Comparison of ENCODE assay signal across 9 cellular contexts in genomic region chr2:118834901-118835738, GRCh38. TPM values are rescaled to one million over a fixed set of nuclear protein-coding genes. Genes with fewer than 3 reads are reported as not detected.
A peak's percentile ranks its signal among the peaks of the same experiment; 100 is the strongest.
DNase-seq lines count a peak whose midpoint lies in the region; ATAC-seq and TF ChIP-seq lines count a peak whose summit lies in the region.
"Had no signal": no experiment of that assay in that cellular context is flagged by ENCODE, and none has a peak within 500 bp of the region (broad histone marks: within the 10 kb centered on the region; RNA-seq: fewer than 3 reads in every experiment).

No MANE protein-coding gene starts in this region.

- H3K9me3 ChIP-seq in Panc1 (ENCODE audit: control insufficient read depth, insufficient read depth, low read depth, low read length) (no peaks in the 10 kb centered on the region), osteoblast (ENCODE audit: low read depth, low read length) (no peaks in the 10 kb centered on the region), gastroesophageal sphincter (no peaks in the 10 kb centered on the region)
- H3K9me3 ChIP-seq: ovary had no signal

- H3K4me1 ChIP-seq in Panc1 (ENCODE audit: control insufficient read depth, insufficient read depth, low read length) (no peaks in the 10 kb centered on the region), osteoblast (ENCODE audit: insufficient read depth, low read length) (peaks cover 6% of the 10 kb centered on the region), gastroesophageal sphincter (peaks cover 0 to 33% (median 14%) of the 10 kb centered on the region in 3 donors)

- no peak for TF ChIP-seq EP300 in gastroesophageal sphincter (IDR thresholded peaks at IDR 0.05)

- in situ Hi-C loops in Panc1 (cut with HindIII; ENCODE audit: low pct_unique_long_range_greater_than_20kb, low sequenced_read_pairs) = no loop called here

- no peaks in the 10 kb centered on the region for H3K36me3 ChIP-seq in BJ (ENCODE audit: control insufficient read depth, insufficient read depth, low read length)
- H3K36me3 ChIP-seq in Panc1 (ENCODE audit: control insufficient read depth, insufficient read depth, low read length) = no peaks in the 10 kb centered on the region
- no peaks in the 10 kb centered on the region for H3K36me3 ChIP-seq in osteoblast (ENCODE audit: insufficient read depth, low read length)
- H3K36me3 ChIP-seq in gastroesophageal sphincter = no peaks in the 10 kb centered on the region
- H3K36me3 ChIP-seq: ovary had no signal

- TF ChIP-seq POLR2A in gastroesophageal sphincter (IDR thresholded peaks at IDR 0.05) = no peak

- DNase-seq in BJ (ENCODE audit: low read depth) (no peak), Panc1 (ENCODE audit: low read depth, low spot score) (no peak), fibroblast of mammary gland (ENCODE audit: low read depth) (no peak), osteoblast (ENCODE audit: insufficient read length, low spot score, missing footprints) (no peak)
- DNase-seq: ovary had no signal

- POLR2A ChIA-PET in BJ (lab: Charles Lee) (no interaction called here), Panc1 (lab: Charles Lee) (no interaction called here)

- 3 to 7% methylated on average over 3 to 26 of the region's 60 CpGs for WGBS in gastroesophageal sphincter (ENCODE audit: low coverage in 1 of 2), 2 donors

- no peaks in the 10 kb centered on the region for H4K20me1 ChIP-seq in osteoblast (ENCODE audit: insufficient read depth, low read length)

- no TSS peak for BruUV-seq in Panc1 (replicated peaks; lab: Mats Ljungman, UMichigan)

- H3K27ac ChIP-seq in Panc1 (ENCODE audit: low read length) (no peak overlapping the region), osteoblast (ENCODE audit: low read depth, low read length) (no peak overlapping the region), gastroesophageal sphincter (no peak overlapping the region)
- H3K27ac ChIP-seq: ovary had no signal

- CTCF ChIA-PET in BJ (lab: Yijun Ruan, JAX) (interaction anchor here (0.6 to 1.2 kb wide), 3 partner anchors 7 to 74 kb away, joined by 3 read pairs; no protein-coding TSS in a partner anchor), Panc1 (lab: Charles Lee) (no interaction called here)

- TF ChIP-seq CTCF in BJ (IDR thresholded peaks at IDR 0.05; ENCODE audit: insufficient read depth, low read depth, low read length) = no peak
- TF ChIP-seq CTCF in Panc1 (IDR thresholded peaks at IDR 0.05) = no peak
- no peak for TF ChIP-seq CTCF in fibroblast of mammary gland (conservative IDR thresholded peaks at IDR 0.05; ENCODE audit: control insufficient read depth, insufficient read depth, low read depth, low read length)
- no peak for TF ChIP-seq CTCF in osteoblast (IDR thresholded peaks at IDR 0.05; ENCODE audit: extremely low read depth, low read depth, low read length)
- no peak for TF ChIP-seq CTCF in gastroesophageal sphincter (IDR thresholded peaks at IDR 0.05)

- intact Hi-C loops in Panc1 (cut with micrococcal nuclease; ENCODE audit: unreplicated experiment) = no loop called here

- ATAC-seq in Panc1 (peak; percentile 65), GM18867 (IDR thresholded peaks at IDR 0.05; ENCODE audit: unreplicated experiment) (no peak), GM21447 (IDR thresholded peaks at IDR 0.05; ENCODE audit: unreplicated experiment) (no peak), HG02852 (IDR thresholded peaks at IDR 0.05; ENCODE audit: unreplicated experiment) (no peak), gastroesophageal sphincter (no peak)

- peak overlapping the region; percentile 74 for H2AFZ ChIP-seq in osteoblast (ENCODE audit: low read length)

- H3K4me3 ChIP-seq in BJ (ENCODE audit: low read depth, low read length) = peak overlapping the region; percentile 31
- peak overlapping the region; percentile 41 to 54 for H3K4me3 ChIP-seq in Panc1 (ENCODE audit: low read depth in 2 of 2, low read length in 2 of 2)
- peak overlapping the region; percentile 56 for H3K4me3 ChIP-seq in fibroblast of mammary gland (ENCODE audit: control insufficient read depth, low read depth, low read length)
- peak overlapping the region; percentile 69 for H3K4me3 ChIP-seq in osteoblast (ENCODE audit: insufficient read depth, low read length)
- H3K4me3 ChIP-seq in gastroesophageal sphincter = peak overlapping the region in 1 of 2 donors; percentile 50

- H3K27me3 ChIP-seq in BJ (ENCODE audit: control insufficient read depth, insufficient read depth, low read length) (peaks cover 56% of the 10 kb centered on the region), Panc1 (ENCODE audit: control insufficient read depth, insufficient read depth, low read length) (peaks cover 5% of the 10 kb centered on the region), osteoblast (ENCODE audit: insufficient read depth, low read length) (peaks cover 61% of the 10 kb centered on the region), gastroesophageal sphincter (peaks cover 100% of the 10 kb centered on the region)
- H3K27me3 ChIP-seq: ovary had no signal

- H3K4me2 ChIP-seq in osteoblast (ENCODE audit: insufficient read depth, low read length) = peak overlapping the region; percentile 75

- no peaks in the 10 kb centered on the region for H3K79me2 ChIP-seq in osteoblast (ENCODE audit: insufficient read depth, low read length)

RNA-seq across cellular contexts. Expression of gene EN1, which starts 12.3 kb away (rescaled TPM):
- not detected in 2 replicates for polyA plus RNA-seq in BJ (2011; rRNA removed)
- polyA minus RNA-seq in BJ (2011; rRNA and poly(A)+ RNA removed) = not detected in 2 replicates
- 0.26 TPM for total RNA-seq in Panc1 (2021; ENCODE audit: unreplicated experiment)
- 0.41 TPM for polyA plus RNA-seq in Panc1 (2012; ENCODE audit: insufficient read length)
- total RNA-seq in osteoblast = 0.29 and 0.72 TPM in 2 replicates
- total RNA-seq in gastroesophageal sphincter = under 1 TPM in 2 of 4 donors, not detected in 2; 0.13 to 0.23 TPM
- total RNA-seq: ovary had no signal
- polyA plus RNA-seq: ovary had no signal
